ENCODE assay signal across 20 cellular contexts in the genomic region with DNA sequence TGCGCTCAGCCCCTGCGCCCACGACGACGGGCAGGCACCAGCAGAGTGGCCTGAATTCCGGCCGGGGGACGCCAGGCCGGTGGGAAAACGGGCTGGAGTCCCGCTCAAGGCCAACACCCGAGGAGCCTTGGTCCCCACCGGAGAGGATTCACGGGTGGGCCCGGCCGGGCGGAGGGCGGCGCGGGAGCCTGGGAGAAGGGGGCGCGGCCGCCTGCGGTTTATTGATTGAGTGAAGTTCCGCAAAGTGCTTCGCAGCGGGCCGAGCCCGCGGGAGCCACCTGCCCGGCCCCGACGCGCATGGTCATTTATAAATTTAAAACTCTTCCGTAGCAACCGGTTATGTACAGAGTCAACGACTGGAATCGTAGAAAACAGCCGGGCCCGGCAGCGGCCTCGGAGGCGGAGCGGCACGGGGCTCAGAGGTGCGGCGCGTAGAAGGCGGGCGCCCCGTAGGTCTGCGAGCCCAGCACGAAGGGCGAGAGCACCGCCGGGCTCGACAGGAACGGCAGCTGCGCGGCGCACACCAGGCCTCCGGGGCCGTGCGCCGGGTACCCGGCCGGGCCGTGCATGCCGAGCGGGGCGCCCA. TPM values are rescaled to one million over a fixed set of nuclear protein-coding genes. Genes with fewer than 3 reads are reported as not detected.
A peak's percentile ranks its signal among the peaks of the same experiment; 100 is the strongest.
DNase-seq lines count a peak whose midpoint lies in the region; ATAC-seq and TF ChIP-seq lines count a peak whose summit lies in the region.
"Had no signal": no experiment of that assay in that cellular context is flagged by ENCODE, and none has a peak within 500 bp of the region (broad histone marks: within the 10 kb centered on the region; RNA-seq: fewer than 3 reads in every experiment).

No MANE protein-coding gene starts in this region.

- peaks cover 2% of the 10 kb centered on the region for H3K9me3 Mint-ChIP-seq in activated naive CD8-positive, alpha-beta T cell treated with anti-CD3 and anti-CD28 coated beads, Interleukin-2, amount 10 ng/mL, durations not matched to agents 7 days and 5 days
- peaks cover 2% of the 10 kb centered on the region for H3K9me3 Mint-ChIP-seq in activated naive CD8-positive, alpha-beta T cell treated with anti-CD3 and anti-CD28 coated beads for 36 hours
- H3K9me3 Mint-ChIP-seq in Calu3 (ENCODE audit: low read depth, unreplicated experiment), result peaks cover 2% of the 10 kb centered on the region
- H3K9me3 Mint-ChIP-seq: activated naive CD4-positive, alpha-beta T cell treated with anti-CD3 and anti-CD28 coated beads, Interleukin-2, amount 50 U/mL, for 24 hours; memory B cell had no signal

- H3K36me3 ChIP-seq in NT2/D1 (ENCODE audit: insufficient read depth, insufficient read length, low read length), result no peaks in the 10 kb centered on the region
- no peaks in the 10 kb centered on the region for H3K36me3 ChIP-seq in testis (ENCODE audit: low read depth, missing control alignments)
- no peaks in the 10 kb centered on the region for H3K36me3 ChIP-seq in vagina
- H3K36me3 ChIP-seq: tibial nerve had no signal

- no peak for ATAC-seq in activated naive CD8-positive, alpha-beta T cell treated with anti-CD3 and anti-CD28 coated beads, Interleukin-2, amount 10 ng/mL, durations not matched to agents 7 days and 5 days (ENCODE audit: low read depth)
- ATAC-seq: foreskin keratinocyte, sciatic nerve had no signal

- POLR2A ChIA-PET in activated naive CD8-positive, alpha-beta T cell treated with anti-CD3 and anti-CD28 coated beads, Interleukin-2, amount 10 ng/mL, durations not matched to agents 7 days and 5 days (lab: Charles Lee), result no interaction called here

- peaks cover 25% of the 10 kb centered on the region for H3K27me3 Mint-ChIP-seq in activated naive CD8-positive, alpha-beta T cell treated with anti-CD3 and anti-CD28 coated beads, Interleukin-2, amount 10 ng/mL, durations not matched to agents 7 days and 5 days
- peaks cover 46% of the 10 kb centered on the region for H3K27me3 Mint-ChIP-seq in activated naive CD8-positive, alpha-beta T cell treated with anti-CD3 and anti-CD28 coated beads for 36 hours
- no peaks in the 10 kb centered on the region for H3K27me3 Mint-ChIP-seq in Calu3 (ENCODE audit: unreplicated experiment)

- H3K27me3 ChIP-seq in NT2/D1 (ENCODE audit: insufficient read depth, insufficient read length), result peaks cover 83% of the 10 kb centered on the region
- H3K27me3 ChIP-seq in testis, result no peaks in the 10 kb centered on the region
- H3K27me3 ChIP-seq in vagina, result peaks cover 43% of the 10 kb centered on the region

- peaks cover 8% of the 10 kb centered on the region; the same call in 1 of the 2 replicates for H3K9me3 ChIP-seq in NT2/D1 (ENCODE audit: insufficient read depth, low read length)
- no peaks in the 10 kb centered on the region for H3K9me3 ChIP-seq in testis
- no peaks in the 10 kb centered on the region for H3K9me3 ChIP-seq in vagina

- H3K27ac Mint-ChIP-seq in activated naive CD8-positive, alpha-beta T cell treated with anti-CD3 and anti-CD28 coated beads, Interleukin-2, amount 10 ng/mL, durations not matched to agents 7 days and 5 days, result peak overlapping the region; percentile 64
- H3K27ac Mint-ChIP-seq in activated naive CD8-positive, alpha-beta T cell treated with anti-CD3 and anti-CD28 coated beads for 36 hours, result no peak overlapping the region
- H3K27ac Mint-ChIP-seq in Calu3 (ENCODE audit: unreplicated experiment), result no peak overlapping the region
- H3K27ac Mint-ChIP-seq: activated naive CD4-positive, alpha-beta T cell treated with anti-CD3 and anti-CD28 coated beads, Interleukin-2, amount 50 U/mL, for 24 hours; memory B cell had no signal

- intact Hi-C loops in testis (cut with DNase I; ENCODE audit: low total_unique reads), result no loop called here
- intact Hi-C loops in vagina (cut with DNase I), result no loop called here
- intact Hi-C loops in Calu3 (cut with micrococcal nuclease; ENCODE audit: unreplicated experiment), result no loop called here

- H3K4me3 ChIP-seq in NT2/D1 (ENCODE audit: insufficient read length, low read depth) (peak overlapping the region; percentile 2), testis (no peak overlapping the region), vagina (no peak overlapping the region)

- no peak for TF ChIP-seq CTCF in testis (IDR thresholded peaks at IDR 0.05)
- TF ChIP-seq CTCF in vagina (IDR thresholded peaks at IDR 0.05), result no peak
- TF ChIP-seq CTCF in Calu3 (IDR thresholded peaks at IDR 0.05; ENCODE audit: unreplicated experiment), result no peak

- no TSS peak for BruUV-seq in Calu3 (replicated peaks; lab: Mats Ljungman, UMichigan)

- peaks cover 26% of the 10 kb centered on the region for H3K4me1 ChIP-seq in NT2/D1 (ENCODE audit: insufficient read depth, insufficient read length)
- H3K4me1 ChIP-seq in testis, result peaks cover 4% of the 10 kb centered on the region
- H3K4me1 ChIP-seq in vagina, result peaks cover 40% of the 10 kb centered on the region
- H3K4me1 ChIP-seq: foreskin keratinocyte had no signal

- H3K36me3 Mint-ChIP-seq in activated naive CD8-positive, alpha-beta T cell treated with anti-CD3 and anti-CD28 coated beads, Interleukin-2, amount 10 ng/mL, durations not matched to agents 7 days and 5 days, result peaks cover 2% of the 10 kb centered on the region
- no peaks in the 10 kb centered on the region for H3K36me3 Mint-ChIP-seq in activated naive CD8-positive, alpha-beta T cell treated with anti-CD3 and anti-CD28 coated beads for 36 hours
- H3K36me3 Mint-ChIP-seq in Calu3 (ENCODE audit: insufficient read depth, unreplicated experiment), result no peaks in the 10 kb centered on the region
- H3K36me3 Mint-ChIP-seq: activated naive CD4-positive, alpha-beta T cell treated with anti-CD3 and anti-CD28 coated beads, Interleukin-2, amount 50 U/mL, for 24 hours; memory B cell had no signal

- H3K4me1 Mint-ChIP-seq in activated naive CD8-positive, alpha-beta T cell treated with anti-CD3 and anti-CD28 coated beads, Interleukin-2, amount 10 ng/mL, durations not matched to agents 7 days and 5 days, result peaks cover 5% of the 10 kb centered on the region
- H3K4me1 Mint-ChIP-seq in activated naive CD8-positive, alpha-beta T cell treated with anti-CD3 and anti-CD28 coated beads for 36 hours, result no peaks in the 10 kb centered on the region
- H3K4me1 Mint-ChIP-seq in Calu3 (ENCODE audit: low read depth, unreplicated experiment), result no peaks in the 10 kb centered on the region
- H3K4me1 Mint-ChIP-seq: memory B cell had no signal

- H3K27ac ChIP-seq in testis, result no peak overlapping the region
- H3K27ac ChIP-seq in vagina, result no peak overlapping the region
- H3K27ac ChIP-seq: foreskin keratinocyte, tibial nerve had no signal

- CTCF ChIA-PET in Calu3 (lab: Charles Lee), result no interaction called here

- no peak overlapping the region for H3K4me3 Mint-ChIP-seq in activated naive CD8-positive, alpha-beta T cell treated with anti-CD3 and anti-CD28 coated beads, Interleukin-2, amount 10 ng/mL, durations not matched to agents 7 days and 5 days
- no peak overlapping the region for H3K4me3 Mint-ChIP-seq in activated naive CD8-positive, alpha-beta T cell treated with anti-CD3 and anti-CD28 coated beads for 36 hours
- H3K4me3 Mint-ChIP-seq in Calu3 (ENCODE audit: low read depth, unreplicated experiment), result no peak overlapping the region
- H3K4me3 Mint-ChIP-seq: activated naive CD4-positive, alpha-beta T cell treated with anti-CD3 and anti-CD28 coated beads, Interleukin-2, amount 50 U/mL, for 24 hours; memory B cell had no signal

- TF ChIP-seq POLR2A in testis (IDR thresholded peaks at IDR 0.05) (no peak), vagina (IDR thresholded peaks at IDR 0.05) (no peak)

- 2 to 16% methylated on average over 6 to 70 of the region's 71 CpGs for WGBS in testis, 2 donors

- no peak overlapping the region for H3K9ac ChIP-seq in NT2/D1 (ENCODE audit: insufficient read length, low read depth)

- DNase-seq in activated naive CD8-positive, alpha-beta T cell treated with anti-CD3 and anti-CD28 coated beads, Interleukin-2, amount 10 ng/mL, durations not matched to agents 7 days and 5 days, result peak; percentile 41
- DNase-seq in activated naive CD8-positive, alpha-beta T cell treated with anti-CD3 and anti-CD28 coated beads for 36 hours, result no peak
- DNase-seq in NT2/D1 (ENCODE audit: low read depth, low spot score) (no peak), epidermal melanocyte (ENCODE audit: insufficient read length, low spot score) (peak; percentile 16), testis (peak; percentile 12), HCEC 1CT (no peak), vagina (ENCODE audit: extremely low spot score in 2 of 2) (no peak), Calu3 (no peak)
- DNase-seq: foreskin keratinocyte; NCI-H1436 treated with DMSO at 0.1 percent for 48 hours; NCI-H345; stimulated activated CD4-positive, alpha-beta T cell treated with anti-CD3 and anti-CD28 coated beads, Interleukin-2, amount 100 ng/mL, for 48 hours; stimulated activated CD8-positive, alpha-beta memory T cell treated with anti-CD3 and anti-CD28 coated beads, Interleukin-4, amount 100 ng/mL, for 48 hours had no signal

RNA-seq across cellular contexts. Expression of a gene that starts 3.6 kb away (rescaled TPM):
- not detected for total RNA-seq in activated naive CD8-positive, alpha-beta T cell treated with anti-CD3 and anti-CD28 coated beads, Interleukin-2, amount 10 ng/mL, durations not matched to agents 7 days and 5 days
- total RNA-seq in activated naive CD8-positive, alpha-beta T cell treated with anti-CD3 and anti-CD28 coated beads for 36 hours, result not detected
- total RNA-seq in testis (1 to 10 TPM in 1 of 2 donors, under 1 TPM in 1; 0.47 to 1.5 TPM), vagina (not detected), Calu3 (2022) (not detected in 2 replicates)
- polyA plus RNA-seq in testis (ENCODE audit: insufficient read depth, low read depth, low replicate concordance), result 0.70 TPM
- total RNA-seq: bronchial epithelial cell, foreskin keratinocyte, LHCN-M2, sciatic nerve, tibial nerve had no signal
- polyA plus RNA-seq: foreskin keratinocyte, neural cell had no signal

RNA-seq across cellular contexts. Expression of a gene that starts 55.6 kb away (rescaled TPM):
- 10 to 100 TPM; 30.0 to 30.9 TPM for total RNA-seq in activated naive CD8-positive, alpha-beta T cell treated with anti-CD3 and anti-CD28 coated beads, Interleukin-2, amount 10 ng/mL, durations not matched to agents 7 days and 5 days
- 10 to 100 TPM; 13.2 to 14.1 TPM for total RNA-seq in activated naive CD8-positive, alpha-beta T cell treated with anti-CD3 and anti-CD28 coated beads for 36 hours
- total RNA-seq in testis (10 to 100 TPM; 71.5 to 94.6 TPM), vagina (25.5 TPM), Calu3 (2022) (19.9 and 22.6 TPM in 2 replicates)
- 35.8 TPM for polyA plus RNA-seq in testis (ENCODE audit: insufficient read depth, low read depth, low replicate concordance)

Comparison
In these comparisons a context has a peak if more than half of its experiments do, and no peak if none do; other contexts are left out.
1. DNase-seq: peak in activated naive CD8-positive, alpha-beta T cell treated with anti-CD3 and anti-CD28 coated beads, Interleukin-2, amount 10 ng/mL, durations not matched to agents 7 days and 5 days (single experiment), epidermal melanocyte (single experiment) and testis (single experiment); none in activated naive CD8-positive, alpha-beta T cell treated with anti-CD3 and anti-CD28 coated beads for 36 hours (single experiment), NT2/D1 (single experiment), HCEC 1CT (single experiment), vagina (0 of 2) and Calu3 (single experiment).